Comparison of ENCODE assay signal across 27 cellular contexts in the genomic region with DNA sequence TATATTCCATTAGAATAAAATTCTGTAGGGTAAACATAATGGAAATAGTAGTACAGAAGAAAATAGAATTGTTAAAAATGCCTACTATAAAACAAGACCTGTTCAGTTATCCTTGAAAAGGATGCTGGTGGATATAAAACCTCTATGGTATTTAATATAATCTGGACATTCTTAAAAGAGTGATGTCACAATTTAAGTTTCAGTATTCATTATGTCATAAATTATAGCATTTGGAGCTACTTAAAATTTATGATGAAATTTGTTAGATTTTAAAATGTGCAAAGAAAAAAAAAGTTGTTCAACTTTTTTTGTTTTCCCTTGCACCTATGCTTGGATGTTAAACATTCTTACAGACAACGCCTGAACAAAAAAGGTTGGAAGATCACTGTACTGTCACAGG. TPM values are rescaled to one million over a fixed set of nuclear protein-coding genes. Genes with fewer than 3 reads are reported as not detected.
DNase-seq lines count a peak whose midpoint lies in the region; ATAC-seq, FAIRE-seq and TF ChIP-seq lines count a peak whose summit lies in the region.
"Had no signal": no experiment of that assay in that cellular context is flagged by ENCODE, and none has a peak within 500 bp of the region (broad histone marks: within the 10 kb centered on the region; RNA-seq: fewer than 3 reads in every experiment).

No MANE protein-coding gene starts in this region.

- no peak overlapping the region for H3K9ac ChIP-seq in HepG2 (ENCODE audit: insufficient read depth, low read depth, low read length)
- H3K9ac ChIP-seq: BLaER1 had no signal

- FAIRE-seq in HepG2 (lab: Jason Lieb, UNC) (no peak), endometrium (lab: Jason Lieb, UNC) (peak; percentile 15)
- FAIRE-seq: A204.1, GM12891, GM19239 had no signal

- intact Hi-C loops in HepG2 (cut with micrococcal nuclease; ENCODE audit: unreplicated experiment): no loop called here
- intact Hi-C loops in right lobe of liver (cut with DNase I): no loop called here

- H3K27me3 ChIP-seq in HepG2 (ENCODE audit: control insufficient read depth in 1 of 2, insufficient read depth in 2 of 2, low read length in 2 of 2) (no peaks in the 10 kb centered on the region), right lobe of liver (no peaks in the 10 kb centered on the region)
- H3K27me3 ChIP-seq: BE2C, BLaER1 had no signal

- peaks cover 6% of the 10 kb centered on the region for H3K36me3 Mint-ChIP-seq in T-helper 17 cell (ENCODE audit: low read depth)

- 0% methylated on average over 1 of the region's 1 CpG for whole genome bisulfite sequencing in HepG2 (ENCODE audit: low lambda C conversion rate)
- WGBS in right lobe of liver (ENCODE audit: insufficient coverage, low coverage, low lambda C conversion rate, missing lambda C conversion rate): 0% methylated on average over 1 of the region's 1 CpG

- CTCF ChIA-PET in HepG2 (lab: Yijun Ruan, JAX; ENCODE audit: low intra/inter-chr PET ratio, low total read pairs): no interaction called here

- H3K9me3 ChIP-seq in HepG2 (ENCODE audit: low read length) (no peaks in the 10 kb centered on the region), right lobe of liver (no peaks in the 10 kb centered on the region), T-helper 17 cell (ENCODE audit: control insufficient read depth, low read length, poor library complexity, severe bottlenecking) (no peaks in the 10 kb centered on the region)
- H3K9me3 ChIP-seq: BE2C, BLaER1 had no signal

- H3K36me3 ChIP-seq in HepG2 (replicated peaks in 1 of 2; ENCODE audit: control insufficient read depth in 1 of 2, insufficient read depth in 2 of 2, low read length in 2 of 2) (peaks cover 9 to 43% of the 10 kb centered on the region in 2 experiments), right lobe of liver (peaks cover 0 to 42% (median 17%) of the 10 kb centered on the region in 4 donors)
- H3K36me3 ChIP-seq: BE2C had no signal

- no peaks in the 10 kb centered on the region for H3K27me3 Mint-ChIP-seq in T-helper 17 cell
- H3K27me3 Mint-ChIP-seq: CD4-positive, alpha-beta memory T cell; CD4-positive, CD25-positive, alpha-beta regulatory T cell had no signal

- H3K4me3 ChIP-seq in HepG2 (replicated peaks in 1 of 3; ENCODE audit: insufficient read depth in 1 of 3, low read depth in 2 of 3, low read length in 3 of 3): no peak overlapping the region
- no peak overlapping the region for H3K4me3 ChIP-seq in right lobe of liver
- H3K4me3 ChIP-seq: BLaER1 had no signal

- no peaks in the 10 kb centered on the region for H4K20me1 ChIP-seq in HepG2 (ENCODE audit: insufficient read depth, low read length)
- H4K20me1 ChIP-seq: BLaER1 had no signal

- in situ Hi-C loops in HepG2 (cut with HindIII; ENCODE audit: extremely low pct_ligation_motif_present, low pct_unique_long_range_greater_than_20kb): no loop called here

- H3K79me2 ChIP-seq in HepG2 (ENCODE audit: insufficient read depth, low read length): no peaks in the 10 kb centered on the region

- no peak for TF ChIP-seq RAD21 in HepG2 (CRISPR knock-in tag; IDR thresholded peaks at IDR 0.05)

- H3K4me2 ChIP-seq in HepG2 (ENCODE audit: low read depth, low read length): no peak overlapping the region
- H3K4me2 ChIP-seq: BLaER1 had no signal

- H2AFZ ChIP-seq in HepG2 (ENCODE audit: low read length): no peak overlapping the region

- TF ChIP-seq CTCF in HepG2 (CRISPR knock-in tag; IDR thresholded peaks at IDR 0.05) (no peak), right lobe of liver (IDR thresholded peaks at IDR 0.05) (no peak)

- DNase-seq in HepG2 (ENCODE audit: low spot score) (no peak), right lobe of liver (no peak), T-helper 17 cell (no peak), NOMO-1 (lab: John Stamatoyannopoulos, UW; ENCODE audit: unreplicated experiment in 2 of 2) (no peak), anterior cingulate cortex (lab: John Stamatoyannopoulos, UW) (no peak)
- DNase-seq: 8988T; ACHN; BE2C; C1 segment of cervical spinal cord; CD4-positive, alpha-beta memory T cell; CD4-positive, CD25-positive, alpha-beta regulatory T cell; CD8-positive, alpha-beta memory T cell; COR-L47; DMS 273 treated with DMSO at 0.1 percent for 48 hours; DMS153; DMS53; DMS79; DND-41; EL; GDM1 had no signal

- H3K4me1 Mint-ChIP-seq in T-helper 17 cell: no peaks in the 10 kb centered on the region
- H3K4me1 Mint-ChIP-seq: CD14-positive monocyte; CD8-positive, alpha-beta memory T cell had no signal

- POLR2A ChIA-PET in HepG2 (lab: Yijun Ruan, JAX): no interaction called here

- peak overlapping the region; percentile 21 for H3K27ac Mint-ChIP-seq in T-helper 17 cell
- H3K27ac Mint-ChIP-seq: CD4-positive, alpha-beta memory T cell; CD4-positive, CD25-positive, alpha-beta regulatory T cell; CD8-positive, alpha-beta memory T cell had no signal

- TF ChIP-seq EP300 in HepG2 (IDR thresholded peaks at IDR 0.05; ENCODE audit: low read depth in 2 of 2, low read length in 2 of 2) (no peak), HepG2 (CRISPR knock-in tag; IDR thresholded peaks at IDR 0.05; ENCODE audit: borderline replicate concordance) (no peak)

- no TSS peak for BruUV-seq in HepG2 (replicated peaks; lab: Mats Ljungman, UMichigan)

- H3K4me1 ChIP-seq in HepG2 (ENCODE audit: insufficient read depth, low read length): peaks cover 19% of the 10 kb centered on the region
- no peaks in the 10 kb centered on the region for H3K4me1 ChIP-seq in right lobe of liver
- H3K4me1 ChIP-seq: BE2C, BLaER1 had no signal

- TF ChIP-seq POLR2A in HepG2 (IDR thresholded peaks at IDR 0.05; ENCODE audit: insufficient read depth in 1 of 2, low read depth in 2 of 2, low read length in 2 of 2): no peak
- TF ChIP-seq POLR2A in right lobe of liver (IDR thresholded peaks at IDR 0.05): no peak

- ATAC-seq in HepG2 (no peak), right lobe of liver (no peak), T-helper 17 cell (no peak), HG02610 (IDR thresholded peaks at IDR 0.05; ENCODE audit: unreplicated experiment) (no peak)

- H3K27ac ChIP-seq in HepG2 (ENCODE audit: extremely low read length, insufficient read depth, low read length): no peak overlapping the region
- no peak overlapping the region for H3K27ac ChIP-seq in right lobe of liver
- H3K27ac ChIP-seq: BLaER1 had no signal

- H3K4me3 Mint-ChIP-seq in T-helper 17 cell: no peak overlapping the region
- H3K4me3 Mint-ChIP-seq: CD14-positive monocyte; CD4-positive, alpha-beta memory T cell; CD4-positive, CD25-positive, alpha-beta regulatory T cell; CD8-positive, alpha-beta memory T cell had no signal

TF ChIP-seq in HepG2, 621 proteins besides CTCF, POLR2A, EP300 and RAD21:
- no peak for TF ChIP-seq JUND (CRISPR knock-in tag; IDR thresholded peaks at IDR 0.05)
- peak; percentile 36; the same call in 1 of the 2 replicates for TF ChIP-seq CREB1 (IDR thresholded peaks at IDR 0.05)
- no peak for TF ChIP-seq CREB1 (CRISPR knock-in tag; IDR thresholded peaks at IDR 0.05)
- TF ChIP-seq ATF7 (IDR thresholded peaks at IDR 0.05): peak; percentile 78; the same call in 1 of the 2 replicates
- no peak for TF ChIP-seq ATF7 (CRISPR knock-in tag; IDR thresholded peaks at IDR 0.05)
TF ChIP-seq in HepG2: peak in this region for 2.

RNA-seq across cellular contexts. Expression of a gene that starts 50.3 kb away (rescaled TPM):
- 29.9 and 30.4 TPM in 2 replicates for total RNA-seq in HepG2 (2016; rRNA removed; fragmentation: Illumina TruSeq; extraction: Trizol)
- 19.6 and 24.1 TPM in 2 replicates for total RNA-seq in HepG2 (2016; cell fraction: cytosol; rRNA removed; fragmentation: Illumina TruSeq; extraction: Trizol; ENCODE audit: low read depth)
- total RNA-seq in HepG2 (2016; cell fraction: insoluble cytoplasmic fraction; rRNA removed; fragmentation: Illumina TruSeq; extraction: Trizol): 28.2 and 30.4 TPM in 2 replicates
- 13.3 and 15.7 TPM in 2 replicates for total RNA-seq in HepG2 (2016; cell fraction: membrane; rRNA removed; fragmentation: Illumina TruSeq; extraction: Trizol)
- total RNA-seq in HepG2 (2016; cell fraction: nucleus; rRNA removed; fragmentation: Illumina TruSeq; extraction: Trizol): 51.4 and 51.7 TPM in 2 replicates
- polyA plus RNA-seq in HepG2 (2011; rRNA removed): 26.1 and 30.7 TPM in 2 replicates
- 6.6 and 9.8 TPM in 2 replicates for polyA plus RNA-seq in HepG2 (2011; cell fraction: cytosol; rRNA removed)
- 53.4 and 63.4 TPM in 2 replicates for polyA plus RNA-seq in HepG2 (2011; cell fraction: nucleus; rRNA removed)
- 27.2 and 36.7 TPM in 2 replicates for polyA plus RNA-seq in HepG2 (2012)
- 1.7 and 2.0 TPM in 2 replicates for polyA plus RNA-seq in HepG2 (2016; cell fraction: cytosol; fragmentation: Illumina TruSeq; extraction: Trizol; ENCODE audit: low read depth)
- 29.2 and 30.8 TPM in 2 replicates for polyA plus RNA-seq in HepG2 (2016; cell fraction: insoluble cytoplasmic fraction; fragmentation: Illumina TruSeq; extraction: Trizol; ENCODE audit: low read depth)
- polyA plus RNA-seq in HepG2 (2016; cell fraction: membrane; fragmentation: Illumina TruSeq; extraction: Trizol; ENCODE audit: low read depth): 5.8 and 6.2 TPM in 2 replicates
- 74.2 and 75.0 TPM in 2 replicates for polyA plus RNA-seq in HepG2 (2016; cell fraction: nucleus; fragmentation: Illumina TruSeq; extraction: Trizol; ENCODE audit: insufficient read depth, low read depth)
- polyA minus RNA-seq in HepG2 (2011; rRNA and poly(A)+ RNA removed; ENCODE audit: low replicate concordance): 15.1 and 18.5 TPM in 2 replicates
- polyA minus RNA-seq in HepG2 (2011; cell fraction: cytosol; rRNA and poly(A)+ RNA removed): 12.3 and 16.1 TPM in 2 replicates
- polyA minus RNA-seq in HepG2 (2011; cell fraction: nucleus; rRNA and poly(A)+ RNA removed): 120 and 126 TPM in 2 replicates
- 10 to 100 TPM; 21.3 to 24.5 (median 22.8) TPM for total RNA-seq in right lobe of liver
- 10 to 100 TPM; 84.3 to 93.3 TPM for total RNA-seq in T-helper 17 cell
